13 cellular contexts compared by ENCODE assay signal in the genomic region with DNA sequence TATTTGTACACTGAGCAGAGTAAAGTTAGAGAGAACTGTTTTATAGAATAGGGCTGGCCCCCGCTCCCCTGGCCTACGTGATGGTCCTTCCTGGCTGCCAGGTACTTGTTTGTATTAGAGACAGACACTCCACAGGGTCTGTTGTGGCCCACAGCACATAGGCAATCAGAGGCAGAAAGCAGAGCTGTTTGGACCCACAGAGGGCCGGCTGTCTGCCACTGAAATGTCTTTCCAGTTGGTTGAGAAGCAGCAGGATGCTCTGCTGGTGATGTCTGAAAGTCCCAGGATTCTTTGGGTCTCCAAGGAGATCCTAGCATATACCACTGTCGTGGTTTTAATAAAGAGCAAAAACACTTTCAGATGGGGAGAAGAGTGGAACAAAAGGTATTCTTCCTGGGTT. TPM values are rescaled to one million over a fixed set of nuclear protein-coding genes. Genes with fewer than 3 reads are reported as not detected.
A peak's percentile ranks its signal among the peaks of the same experiment; 100 is the strongest.
DNase-seq lines count a peak whose midpoint lies in the region; ATAC-seq and TF ChIP-seq lines count a peak whose summit lies in the region.
"Had no signal": no experiment of that assay in that cellular context is flagged by ENCODE, and none has a peak within 500 bp of the region (broad histone marks: within the 10 kb centered on the region; RNA-seq: fewer than 3 reads in every experiment).

No MANE protein-coding gene starts in this region.

- H2AK5ac ChIP-seq in neuronal stem cell (ENCODE audit: low read depth, low read length) = peak overlapping the region; percentile 30

- no peak overlapping the region for H3K4me2 ChIP-seq in neuronal stem cell (ENCODE audit: insufficient read depth, low read length, poor library complexity, severe bottlenecking)

- no peak overlapping the region for H2BK120ac ChIP-seq in neuronal stem cell (ENCODE audit: low read depth, low read length)

- peaks cover 72% of the 10 kb centered on the region for H3K4me1 ChIP-seq in CD8-positive, alpha-beta T cell (ENCODE audit: insufficient read depth, low read length)
- peaks cover 7 to 34% of the 10 kb centered on the region in 2 donors for H3K4me1 ChIP-seq in ascending aorta
- peaks cover 12 to 22% of the 10 kb centered on the region in 2 donors for H3K4me1 ChIP-seq in neuronal stem cell (ENCODE audit: control insufficient read depth in 2 of 2, insufficient read depth in 1 of 2, low read depth in 1 of 2, low read length in 2 of 2)
- peaks cover 8% of the 10 kb centered on the region for H3K4me1 ChIP-seq in BE2C
- peaks cover 0 to 22% (median 10%) of the 10 kb centered on the region in 4 donors for H3K4me1 ChIP-seq in right lobe of liver

- POLR2A ChIA-PET in CD8-positive, alpha-beta T cell (lab: Charles Lee) = no interaction called here

- WGBS in neuronal stem cell (ENCODE audit: extremely low coverage in 2 of 2, insufficient read length in 2 of 2, insufficient replicate concordance in 1 of 2), 2 donors = no CpG with 5 or more reads among the region's 4 CpGs
- 92% methylated on average over 3 of the region's 4 CpGs for WGBS in right lobe of liver (ENCODE audit: insufficient coverage, low coverage, low lambda C conversion rate, missing lambda C conversion rate)

- peaks cover 82% of the 10 kb centered on the region for H3K4me1 Mint-ChIP-seq in CD8-positive, alpha-beta T cell (ENCODE audit: low read depth)

- H3K79me1 ChIP-seq in neuronal stem cell (ENCODE audit: low read depth, low read length) = peaks cover 3% of the 10 kb centered on the region

- no peak for TF ChIP-seq POLR2A in right lobe of liver (IDR thresholded peaks at IDR 0.05)

- peaks cover 34% of the 10 kb centered on the region for H3K36me3 Mint-ChIP-seq in CD8-positive, alpha-beta T cell

- no peak overlapping the region for H3K9ac ChIP-seq in neuronal stem cell (ENCODE audit: low read depth, low read length, poor library complexity)

- peak overlapping the region; percentile 15 for H3K4me3 ChIP-seq in CD8-positive, alpha-beta T cell (ENCODE audit: low read depth, low read length)
- H3K4me3 ChIP-seq in ascending aorta (no peak overlapping the region), neuronal stem cell (ENCODE audit: low read length in 2 of 2) (no peak overlapping the region), BE2C (ENCODE audit: low read depth, low read length) (no peak overlapping the region), right lobe of liver (no peak overlapping the region)

- DNase-seq in CD8-positive, alpha-beta T cell = no peak
- DNase-seq in ascending aorta (ENCODE audit: low spot score in 2 of 2) (no peak), neuronal stem cell (ENCODE audit: low spot score) (no peak), BE2C (no peak), right lobe of liver (no peak), SHP77 (lab: John Stamatoyannopoulos, UW) (no peak)
- DNase-seq: activated CD4-positive, alpha-beta T cell treated with anti-CD3 and anti-CD28 coated beads for 4 hours; activated gamma-delta T cell treated with Interleukin-2 at 50 U/mL for 16 hours; DMS79 treated with DMSO at 0.1 percent for 48 hours; effector CD8-positive, alpha-beta T cell; NCI-H1105; NCI-H82 had no signal

- peak overlapping the region; percentile 70 for H3K4me3 Mint-ChIP-seq in CD8-positive, alpha-beta T cell

- no peaks in the 10 kb centered on the region for H3K36me3 ChIP-seq in CD8-positive, alpha-beta T cell (ENCODE audit: insufficient read depth, low read length)
- H3K36me3 ChIP-seq in KOPT-K1 (ENCODE audit: insufficient read depth, low read length) (peaks cover 17% of the 10 kb centered on the region), ascending aorta (no peaks in the 10 kb centered on the region), neuronal stem cell (replicated peaks in 1 of 2; ENCODE audit: control insufficient read depth in 2 of 2, insufficient read depth in 2 of 2, low read length in 2 of 2) (peaks cover 0 to 1% of the 10 kb centered on the region in 2 donors), BE2C (no peaks in the 10 kb centered on the region), right lobe of liver (no peaks in the 10 kb centered on the region)

- no peak overlapping the region for H2AFZ ChIP-seq in neuronal stem cell (ENCODE audit: low read length)

- no peaks in the 10 kb centered on the region for H3K27me3 ChIP-seq in CD8-positive, alpha-beta T cell (ENCODE audit: insufficient read depth, low read length)
- H3K27me3 ChIP-seq in ascending aorta = no peaks in the 10 kb centered on the region
- no peaks in the 10 kb centered on the region for H3K27me3 ChIP-seq in neuronal stem cell (ENCODE audit: control insufficient read depth in 3 of 3, insufficient read depth in 3 of 3, low read depth in 1 of 3, low read length in 3 of 3)
- no peaks in the 10 kb centered on the region for H3K27me3 ChIP-seq in BE2C
- H3K27me3 ChIP-seq in right lobe of liver = no peaks in the 10 kb centered on the region

- H3K9me3 Mint-ChIP-seq in CD8-positive, alpha-beta T cell = peaks cover 6% of the 10 kb centered on the region

- peak overlapping the region; percentile 49 for H2BK15ac ChIP-seq in neuronal stem cell (ENCODE audit: low read length)

- intact Hi-C loops in CD8-positive, alpha-beta T cell (cut with DNase I, micrococcal nuclease) = loop anchor here in 1 of 2 experiments (10.0 kb wide), 1 partner anchor 422 kb away; the partner anchor contains the start of gene ITPRIP
- intact Hi-C loops in ascending aorta (cut with DNase I) (no loop called here), right lobe of liver (cut with DNase I) (no loop called here)

- no peak overlapping the region for H2BK12ac ChIP-seq in neuronal stem cell (ENCODE audit: low read length)

- no peak overlapping the region for H4K8ac ChIP-seq in neuronal stem cell (ENCODE audit: low read depth, low read length)

- CTCF ChIA-PET in CD8-positive, alpha-beta T cell (lab: Charles Lee) = no interaction called here

- no peak overlapping the region for H4K91ac ChIP-seq in neuronal stem cell (ENCODE audit: low read depth, low read length, poor library complexity)

- no peak for ATAC-seq in CD8-positive, alpha-beta T cell
- ATAC-seq in right lobe of liver = no peak

- H3K27ac ChIP-seq in CD8-positive, alpha-beta T cell (ENCODE audit: low read depth, low read length) = peak overlapping the region; percentile 28
- H3K27ac ChIP-seq in KOPT-K1 (ENCODE audit: low read depth, low read length, poor library complexity, severe bottlenecking) = peak overlapping the region; percentile 97
- peak overlapping the region; percentile 72 to 81 for H3K27ac ChIP-seq in ascending aorta
- no peak overlapping the region for H3K27ac ChIP-seq in neuronal stem cell (replicated peaks; ENCODE audit: low read length)
- H3K27ac ChIP-seq in right lobe of liver = no peak overlapping the region

- no peak overlapping the region for H3K4ac ChIP-seq in neuronal stem cell (ENCODE audit: low read length)

- H3K27me3 Mint-ChIP-seq in CD8-positive, alpha-beta T cell (ENCODE audit: low read depth) = no peaks in the 10 kb centered on the region

- no peak overlapping the region for H2BK5ac ChIP-seq in neuronal stem cell (ENCODE audit: low read length)

- TF ChIP-seq CTCF in CD8-positive, alpha-beta T cell (IDR thresholded peaks at IDR 0.05) = no peak
- TF ChIP-seq CTCF in ascending aorta (IDR thresholded peaks at IDR 0.05) = no peak
- TF ChIP-seq CTCF in BE2C (IDR thresholded peaks at IDR 0.05; ENCODE audit: low read depth, low read length) = no peak
- no peak for TF ChIP-seq CTCF in right lobe of liver (IDR thresholded peaks at IDR 0.05)

- no peak overlapping the region for H3K18ac ChIP-seq in neuronal stem cell (ENCODE audit: low read length)

- H3K27ac Mint-ChIP-seq in CD8-positive, alpha-beta T cell = peak overlapping the region; percentile 91

- H3K23ac ChIP-seq in neuronal stem cell (ENCODE audit: low read depth, low read length, poor library complexity) = no peak overlapping the region

- H3K9me3 ChIP-seq in CD8-positive, alpha-beta T cell (ENCODE audit: low read length) = peaks cover 5% of the 10 kb centered on the region
- H3K9me3 ChIP-seq in KOPT-K1 (ENCODE audit: insufficient read depth, low read length, poor library complexity, severe bottlenecking) (peaks cover 15% of the 10 kb centered on the region), ascending aorta (no peaks in the 10 kb centered on the region), neuronal stem cell (replicated peaks in 1 of 2; ENCODE audit: control insufficient read depth in 2 of 2, insufficient read depth in 1 of 2, low read depth in 1 of 2, low read length in 2 of 2) (peaks cover 4 to 8% of the 10 kb centered on the region in 2 donors), BE2C (no peaks in the 10 kb centered on the region; the same call in 1 of the 2 replicates), right lobe of liver (no peaks in the 10 kb centered on the region)

- no peak overlapping the region for H3K14ac ChIP-seq in neuronal stem cell (ENCODE audit: low read length)

RNA-seq across cellular contexts. Expression of gene STN1, which starts 5.2 kb away (rescaled TPM):
- 10 to 100 TPM; 14.2 to 14.8 TPM for total RNA-seq in CD8-positive, alpha-beta T cell
- total RNA-seq in ascending aorta (24.5 TPM), right lobe of liver (10 to 100 TPM in 2 of 6 experiments, 1 to 10 TPM in 4; 6.1 to 13.3 (median 6.6) TPM)
- polyA plus RNA-seq in neuronal stem cell (2013, experiment 1 of 2) = 17.4 TPM
- 16.7 TPM for polyA plus RNA-seq in neuronal stem cell (2013, experiment 2 of 2)
- polyA plus RNA-seq in BE2C (2012; ENCODE audit: insufficient read depth, insufficient read length, low read depth) = 31.0 TPM

RNA-seq across cellular contexts. Expression of gene SLK, which starts 54.2 kb away (rescaled TPM):
- total RNA-seq in CD8-positive, alpha-beta T cell = 10 to 100 TPM; 23.8 to 24.6 TPM
- total RNA-seq in ascending aorta (26.1 TPM), right lobe of liver (10 to 100 TPM in 5 of 6 experiments, 1 to 10 TPM in 1; 7.9 to 16.3 (median 13.0) TPM)
- 19.3 TPM for polyA plus RNA-seq in neuronal stem cell (2013, experiment 1 of 2)
- 19.4 TPM for polyA plus RNA-seq in neuronal stem cell (2013, experiment 2 of 2)
- 7.6 TPM for polyA plus RNA-seq in BE2C (2012; ENCODE audit: insufficient read depth, insufficient read length, low read depth)

RNA-seq across cellular contexts. Expression of gene SH3PXD2A, which starts 57.4 kb away (rescaled TPM):
- 1 to 10 TPM; 7.6 to 9.2 TPM for total RNA-seq in CD8-positive, alpha-beta T cell
- 50.0 TPM for total RNA-seq in ascending aorta
- 9.8 TPM for polyA plus RNA-seq in neuronal stem cell (2013, experiment 1 of 2)
- polyA plus RNA-seq in neuronal stem cell (2013, experiment 2 of 2) = 9.8 TPM
- 23.1 TPM for polyA plus RNA-seq in BE2C (2012; ENCODE audit: insufficient read depth, insufficient read length, low read depth)
- total RNA-seq in right lobe of liver = 10 to 100 TPM in 3 of 6 experiments, 1 to 10 TPM in 3; 3.0 to 38.3 (median 10.0) TPM

Comparison
In these comparisons a context has a peak if more than half of its experiments do, and no peak if none do; other contexts are left out.
1. H3K27ac ChIP-seq: peak in CD8-positive, alpha-beta T cell (single experiment), KOPT-K1 (single experiment) and ascending aorta (2 of 2); none in neuronal stem cell (single experiment) and right lobe of liver (0 of 3).